In the genomic region with DNA sequence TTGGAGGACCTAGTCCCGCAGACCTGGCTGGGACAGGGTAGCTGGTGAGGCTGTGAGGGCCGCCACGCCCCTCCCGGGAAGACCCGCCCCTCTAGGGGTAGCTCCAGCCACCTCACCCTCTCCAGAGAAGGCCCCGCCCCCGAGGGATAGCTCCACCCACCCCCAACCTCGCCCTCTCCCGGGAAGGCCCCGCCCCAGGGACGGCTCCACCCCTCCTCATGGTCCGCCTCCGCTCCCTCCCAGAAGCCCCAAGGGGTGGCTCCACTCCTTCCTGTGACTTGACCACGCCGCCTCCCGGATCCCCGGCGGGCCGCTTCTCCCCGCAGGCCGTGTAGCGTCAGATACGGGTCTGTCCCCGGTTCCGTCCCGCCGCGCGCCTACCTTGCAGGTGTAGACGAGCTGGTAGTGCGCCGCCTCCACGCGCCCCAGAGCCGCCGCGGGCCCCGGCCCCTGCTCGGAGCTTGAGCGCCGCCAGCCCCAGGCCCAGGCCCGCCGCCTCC, we compare ENCODE assay signal across 8 cellular contexts. TPM values are rescaled to one million over a fixed set of nuclear protein-coding genes. Genes with fewer than 3 reads are reported as not detected.
DNase-seq lines count a peak whose midpoint lies in the region; ATAC-seq and TF ChIP-seq lines count a peak whose summit lies in the region.

No MANE protein-coding gene starts in this region.

- H3K9me3 Mint-ChIP-seq in activated CD4-positive, alpha-beta T cell treated with anti-CD3 and anti-CD28 coated beads, Interleukin-2, amount 10 ng/mL, durations not matched to agents 24 days and 14 days, result no peaks in the 10 kb centered on the region

- H3K4me3 ChIP-seq in BE2C (ENCODE audit: low read depth, low read length), result peak overlapping the region; percentile 67
- peak overlapping the region; percentile 68 for H3K4me3 ChIP-seq in colonic mucosa

- no peaks in the 10 kb centered on the region for H3K27me3 Mint-ChIP-seq in activated CD4-positive, alpha-beta T cell treated with anti-CD3 and anti-CD28 coated beads, Interleukin-2, amount 10 ng/mL, durations not matched to agents 24 days and 14 days

- H3K9me3 ChIP-seq in BE2C, result no peaks in the 10 kb centered on the region
- no peaks in the 10 kb centered on the region for H3K9me3 ChIP-seq in colonic mucosa

- intact Hi-C loops in activated CD4-positive, alpha-beta T cell treated with anti-CD3 and anti-CD28 coated beads, Interleukin-2, amount 10 ng/mL, durations not matched to agents 24 days and 14 days (cut with micrococcal nuclease), result loop anchor here (1.0 kb wide), 1 partner anchor 37 kb away; a partner anchor contains a TSS
- intact Hi-C loops in colonic mucosa (cut with DNase I), result no loop called here

- H3K4me1 ChIP-seq in BE2C (peaks cover 44% of the 10 kb centered on the region), colonic mucosa (peaks cover 9% of the 10 kb centered on the region)

- peaks cover 5% of the 10 kb centered on the region for H3K36me3 Mint-ChIP-seq in activated CD4-positive, alpha-beta T cell treated with anti-CD3 and anti-CD28 coated beads, Interleukin-2, amount 10 ng/mL, durations not matched to agents 24 days and 14 days (ENCODE audit: low read depth)

- H3K27me3 ChIP-seq in BE2C (no peaks in the 10 kb centered on the region), colonic mucosa (no peaks in the 10 kb centered on the region)

- peaks cover 5% of the 10 kb centered on the region; the same call in 1 of the 2 replicates for H3K36me3 ChIP-seq in BE2C
- no peaks in the 10 kb centered on the region for H3K36me3 ChIP-seq in colonic mucosa

- peak; percentile 52 for ATAC-seq in HG03378 (IDR thresholded peaks at IDR 0.05; ENCODE audit: unreplicated experiment)
- peak; percentile 93 for ATAC-seq in left lobe of liver

- TF ChIP-seq POLR2A in GM19193 (IDR thresholded peaks at IDR 0.05; ENCODE audit: extremely low read depth, insufficient read depth, insufficient read length), result peak; percentile 78

- peaks cover 4% of the 10 kb centered on the region for H3K4me1 Mint-ChIP-seq in activated CD4-positive, alpha-beta T cell treated with anti-CD3 and anti-CD28 coated beads, Interleukin-2, amount 10 ng/mL, durations not matched to agents 24 days and 14 days

- peak overlapping the region; percentile 89 for H3K27ac Mint-ChIP-seq in activated CD4-positive, alpha-beta T cell treated with anti-CD3 and anti-CD28 coated beads, Interleukin-2, amount 10 ng/mL, durations not matched to agents 24 days and 14 days

- TF ChIP-seq CTCF in BE2C (IDR thresholded peaks at IDR 0.05; ENCODE audit: low read depth, low read length), result no peak
- no peak for TF ChIP-seq CTCF in colonic mucosa (IDR thresholded peaks at IDR 0.05)

- H3K4me3 Mint-ChIP-seq in activated CD4-positive, alpha-beta T cell treated with anti-CD3 and anti-CD28 coated beads, Interleukin-2, amount 10 ng/mL, durations not matched to agents 24 days and 14 days, result peak overlapping the region; percentile 83

- H3K9ac ChIP-seq in colonic mucosa (ENCODE audit: low read depth in 2 of 2, low read length in 2 of 2), result peak overlapping the region in 1 of 2 donors; percentile 95

- DNase-seq in BE2C (peak; percentile 99), NCI-H446 treated with DMSO at 0.1 percent for 48 hours (lab: John Stamatoyannopoulos, UW) (peak; percentile 63), colonic mucosa (peak; percentile 99), left lobe of liver (ENCODE audit: low spot score) (peak; percentile 97)
- peak; percentile 97 for DNase-seq in activated CD4-positive, alpha-beta T cell treated with anti-CD3 and anti-CD28 coated beads, Interleukin-2, amount 10 ng/mL, durations not matched to agents 24 days and 14 days
- peak; percentile 94 for DNase-seq in stimulated activated CD4-positive, alpha-beta T cell treated with anti-CD3 and anti-CD28 coated beads, Interleukin-2, amount 100 ng/mL, for 4 hours (ENCODE audit: low read depth)

- peak overlapping the region; percentile 83 for H3K27ac ChIP-seq in colonic mucosa

RNA-seq across cellular contexts. Expression of a gene that starts 0.4 kb away (rescaled TPM):
- 95.7 TPM for polyA plus RNA-seq in BE2C (2012; ENCODE audit: insufficient read depth, insufficient read length, low read depth)
- 31.5 and 34.0 TPM in 2 replicates for total RNA-seq in activated CD4-positive, alpha-beta T cell treated with anti-CD3 and anti-CD28 coated beads, Interleukin-2, amount 10 ng/mL, durations not matched to agents 24 days and 14 days
- total RNA-seq in colonic mucosa, result 10 to 100 TPM; 10.0 to 10.8 TPM
- 13.8 TPM for total RNA-seq in left lobe of liver

RNA-seq across cellular contexts. Expression of a gene that starts 10.3 kb away (rescaled TPM):
- polyA plus RNA-seq in BE2C (2012; ENCODE audit: insufficient read depth, insufficient read length, low read depth), result 47.9 TPM
- total RNA-seq in activated CD4-positive, alpha-beta T cell treated with anti-CD3 and anti-CD28 coated beads, Interleukin-2, amount 10 ng/mL, durations not matched to agents 24 days and 14 days, result 7.8 and 9.2 TPM in 2 replicates
- total RNA-seq in colonic mucosa (1 to 10 TPM; 1.2 to 1.7 TPM), left lobe of liver (2.1 TPM)

RNA-seq across cellular contexts. Expression of a gene that starts 35.8 kb away (rescaled TPM):
- 131 TPM for polyA plus RNA-seq in BE2C (2012; ENCODE audit: insufficient read depth, insufficient read length, low read depth)
- 19.2 and 20.5 TPM in 2 replicates for total RNA-seq in activated CD4-positive, alpha-beta T cell treated with anti-CD3 and anti-CD28 coated beads, Interleukin-2, amount 10 ng/mL, durations not matched to agents 24 days and 14 days
- total RNA-seq in colonic mucosa, result 1 to 10 TPM; 2.3 to 3.4 TPM
- 4.8 TPM for total RNA-seq in left lobe of liver

RNA-seq across cellular contexts. Expression of a gene that starts 36.8 kb away (rescaled TPM):
- 56.9 TPM for polyA plus RNA-seq in BE2C (2012; ENCODE audit: insufficient read depth, insufficient read length, low read depth)
- total RNA-seq in activated CD4-positive, alpha-beta T cell treated with anti-CD3 and anti-CD28 coated beads, Interleukin-2, amount 10 ng/mL, durations not matched to agents 24 days and 14 days, result 27.3 and 28.0 TPM in 2 replicates
- total RNA-seq in colonic mucosa (1 to 10 TPM; 6.0 to 9.7 TPM), left lobe of liver (7.2 TPM)

RNA-seq across cellular contexts. Expression of a gene that starts 47.3 kb away (rescaled TPM):
- polyA plus RNA-seq in BE2C (2012; ENCODE audit: insufficient read depth, insufficient read length, low read depth), result 253 TPM
- total RNA-seq in activated CD4-positive, alpha-beta T cell treated with anti-CD3 and anti-CD28 coated beads, Interleukin-2, amount 10 ng/mL, durations not matched to agents 24 days and 14 days, result 56.4 and 60.0 TPM in 2 replicates
- total RNA-seq in colonic mucosa (10 to 100 TPM; 24.5 to 48.4 TPM), left lobe of liver (39.5 TPM)

Comparison
In these comparisons a context has a peak if more than half of its experiments do, and no peak if none do; other contexts are left out.
1. Peak in every context shown above with its lines: DNase-seq, ATAC-seq, H3K4me3 ChIP-seq and H3K27ac ChIP-seq.